Comparison of ENCODE assay signal across 12 cellular contexts in genomic region chr19:43470288-43470687, GRCh38. TPM values are rescaled to one million over a fixed set of nuclear protein-coding genes. Genes with fewer than 3 reads are reported as not detected.
DNase-seq lines count a peak whose midpoint lies in the region; ATAC-seq and TF ChIP-seq lines count a peak whose summit lies in the region.
"Had no signal": no experiment of that assay in that cellular context is flagged by ENCODE, and none has a peak within 500 bp of the region (broad histone marks: within the 10 kb centered on the region; RNA-seq: fewer than 3 reads in every experiment).

No MANE protein-coding gene starts in this region.

- no peaks in the 10 kb centered on the region for H3K27me3 ChIP-seq in CD4-positive, alpha-beta memory T cell (ENCODE audit: insufficient read depth, low read length)
- H3K27me3 ChIP-seq in WERI-Rb-1 (ENCODE audit: insufficient read depth, low read depth, severe bottlenecking): no peaks in the 10 kb centered on the region
- peaks cover 36% of the 10 kb centered on the region for H3K27me3 ChIP-seq in neural progenitor cell

- H3K27ac ChIP-seq in CD4-positive, alpha-beta memory T cell (ENCODE audit: low read depth, low read length): no peak overlapping the region
- H3K27ac ChIP-seq in WERI-Rb-1: no peak overlapping the region
- H3K27ac ChIP-seq in neural progenitor cell: no peak overlapping the region
- H3K27ac ChIP-seq: tibial artery had no signal

- H3K9ac ChIP-seq in neural progenitor cell: no peak overlapping the region

- H3K36me3 ChIP-seq in CD4-positive, alpha-beta memory T cell (ENCODE audit: insufficient read depth, low read length): no peaks in the 10 kb centered on the region
- H3K36me3 ChIP-seq in WERI-Rb-1: peaks cover 8% of the 10 kb centered on the region; the same call in 1 of the 2 replicates
- H3K36me3 ChIP-seq in neural progenitor cell: no peaks in the 10 kb centered on the region
- H3K36me3 ChIP-seq: tibial artery had no signal

- no peaks in the 10 kb centered on the region for H3K27me3 Mint-ChIP-seq in CD4-positive, alpha-beta memory T cell
- no peaks in the 10 kb centered on the region for H3K27me3 Mint-ChIP-seq in activated naive CD8-positive, alpha-beta T cell treated with anti-CD3 and anti-CD28 coated beads, Interleukin-2, amount 10 ng/mL, durations not matched to agents 7 days and 5 days
- no peaks in the 10 kb centered on the region for H3K27me3 Mint-ChIP-seq in naive thymus-derived CD8-positive, alpha-beta T cell
- peaks cover 18% of the 10 kb centered on the region for H3K27me3 Mint-ChIP-seq in neural progenitor cell (ENCODE audit: insufficient read depth, low read depth)

- no peak overlapping the region for H2AFZ ChIP-seq in neural progenitor cell (replicated peaks)

- DNase-seq in CD4-positive, alpha-beta memory T cell: peak; percentile 22 to 87 (median 48)
- DNase-seq in T-helper 9 cell (peak; percentile 26), WERI-Rb-1 (no peak), neural progenitor cell (ENCODE audit: low spot score) (no peak), NCI-H1417 treated with DMSO at 0.1 percent for 48 hours (lab: John Stamatoyannopoulos, UW) (no peak), globus pallidus (ENCODE audit: low spot score) (no peak)
- DNase-seq in activated naive CD8-positive, alpha-beta T cell treated with anti-CD3 and anti-CD28 coated beads, Interleukin-2, amount 10 ng/mL, durations not matched to agents 7 days and 5 days: no peak
- DNase-seq in naive thymus-derived CD8-positive, alpha-beta T cell: peak; percentile 23 to 96 (median 86)
- DNase-seq: COR-L47, Kasumi-1, OCI-M1, tibial artery had no signal

- peak overlapping the region; percentile 82 to 98 (median 97) for H3K27ac Mint-ChIP-seq in CD4-positive, alpha-beta memory T cell
- H3K27ac Mint-ChIP-seq in activated naive CD8-positive, alpha-beta T cell treated with anti-CD3 and anti-CD28 coated beads, Interleukin-2, amount 10 ng/mL, durations not matched to agents 7 days and 5 days: peak overlapping the region; percentile 48
- peak overlapping the region; percentile 89 to 100 (median 99) for H3K27ac Mint-ChIP-seq in naive thymus-derived CD8-positive, alpha-beta T cell
- H3K27ac Mint-ChIP-seq in neural progenitor cell: no peak overlapping the region

- peaks cover 32 to 61% (median 47%) of the 10 kb centered on the region in 4 donors for H3K4me1 Mint-ChIP-seq in CD4-positive, alpha-beta memory T cell
- H3K4me1 Mint-ChIP-seq in activated naive CD8-positive, alpha-beta T cell treated with anti-CD3 and anti-CD28 coated beads, Interleukin-2, amount 10 ng/mL, durations not matched to agents 7 days and 5 days: peaks cover 23% of the 10 kb centered on the region
- peaks cover 33 to 81% (median 77%) of the 10 kb centered on the region in 4 donors for H3K4me1 Mint-ChIP-seq in naive thymus-derived CD8-positive, alpha-beta T cell
- H3K4me1 Mint-ChIP-seq in neural progenitor cell: peaks cover 8% of the 10 kb centered on the region

- H3K4me3 ChIP-seq in CD4-positive, alpha-beta memory T cell (ENCODE audit: low read length in 2 of 2): no peak overlapping the region
- H3K4me3 ChIP-seq in WERI-Rb-1 (ENCODE audit: low read depth, low read length) (no peak overlapping the region), neural progenitor cell (no peak overlapping the region)
- H3K4me3 ChIP-seq: tibial artery had no signal

- intact Hi-C loops in CD4-positive, alpha-beta memory T cell (cut with micrococcal nuclease): no loop called here

- POLR2A ChIA-PET in CD4-positive, alpha-beta memory T cell (lab: Charles Lee; ENCODE audit: partially characterized antibody): interaction anchor here (0.6 to 2.5 kb wide), 3 partner anchors 12 to 34 kb away, joined by 3 to 12 read pairs (median 4); partner anchors contain the start of gene PHLDB3
- POLR2A ChIA-PET in activated naive CD8-positive, alpha-beta T cell treated with anti-CD3 and anti-CD28 coated beads, Interleukin-2, amount 10 ng/mL, durations not matched to agents 7 days and 5 days (lab: Charles Lee): interaction anchor here (0.7 kb wide), 1 partner anchor 65 kb away, joined by 4 read pairs; no protein-coding TSS in a partner anchor
- POLR2A ChIA-PET in naive thymus-derived CD8-positive, alpha-beta T cell (lab: Charles Lee): interaction anchor here (0.6 to 2.3 kb wide), 7 partner anchors 11 to 65 kb away, joined by 3 to 14 read pairs (median 4); partner anchors contain the start of gene PHLDB3

- TF ChIP-seq CTCF in WERI-Rb-1 (IDR thresholded peaks at IDR 0.05; ENCODE audit: low read depth, low read length) (no peak), neural progenitor cell (IDR thresholded peaks at IDR 0.05) (no peak)

- no peaks in the 10 kb centered on the region for H4K20me1 ChIP-seq in neural progenitor cell (ENCODE audit: low read depth)

- no peak overlapping the region for H3K4me2 ChIP-seq in neural progenitor cell

- H3K9me3 ChIP-seq in CD4-positive, alpha-beta memory T cell (ENCODE audit: control insufficient read depth in 1 of 2, low read length in 2 of 2): no peaks in the 10 kb centered on the region
- H3K9me3 ChIP-seq in WERI-Rb-1 (ENCODE audit: severe bottlenecking) (no peaks in the 10 kb centered on the region), neural progenitor cell (ENCODE audit: low read depth) (no peaks in the 10 kb centered on the region)
- H3K9me3 ChIP-seq: tibial artery had no signal

- peaks cover 7% of the 10 kb centered on the region for H3F3A ChIP-seq in neural progenitor cell (ENCODE audit: low read depth)

- peak overlapping the region in 2 of 8 donors; percentile 35 to 46 for H3K4me3 Mint-ChIP-seq in CD4-positive, alpha-beta memory T cell
- no peak overlapping the region for H3K4me3 Mint-ChIP-seq in activated naive CD8-positive, alpha-beta T cell treated with anti-CD3 and anti-CD28 coated beads, Interleukin-2, amount 10 ng/mL, durations not matched to agents 7 days and 5 days
- H3K4me3 Mint-ChIP-seq in naive thymus-derived CD8-positive, alpha-beta T cell: peak overlapping the region; percentile 16 to 82 (median 68)
- no peak overlapping the region for H3K4me3 Mint-ChIP-seq in neural progenitor cell

- no peaks in the 10 kb centered on the region for H3K79me2 ChIP-seq in neural progenitor cell (ENCODE audit: low read depth)

- ATAC-seq in activated naive CD8-positive, alpha-beta T cell treated with anti-CD3 and anti-CD28 coated beads, Interleukin-2, amount 10 ng/mL, durations not matched to agents 7 days and 5 days (ENCODE audit: low read depth): peak; percentile 10
- ATAC-seq in naive thymus-derived CD8-positive, alpha-beta T cell: peak; percentile 75 to 83

- H3K9me3 Mint-ChIP-seq in CD4-positive, alpha-beta memory T cell: no peaks in the 10 kb centered on the region
- H3K9me3 Mint-ChIP-seq in activated naive CD8-positive, alpha-beta T cell treated with anti-CD3 and anti-CD28 coated beads, Interleukin-2, amount 10 ng/mL, durations not matched to agents 7 days and 5 days: no peaks in the 10 kb centered on the region
- H3K9me3 Mint-ChIP-seq in naive thymus-derived CD8-positive, alpha-beta T cell: no peaks in the 10 kb centered on the region
- no peaks in the 10 kb centered on the region for H3K9me3 Mint-ChIP-seq in neural progenitor cell

- CTCF ChIA-PET in CD4-positive, alpha-beta memory T cell (lab: Charles Lee; ENCODE audit: partially characterized antibody): interaction anchor here (0.7 to 0.9 kb wide), 3 partner anchors 23 to 1707 kb away, joined by 4 to 5 read pairs (median 4); no protein-coding TSS in a partner anchor

- H3K4me1 ChIP-seq in CD4-positive, alpha-beta memory T cell (ENCODE audit: insufficient read depth, low read length): peaks cover 40% of the 10 kb centered on the region
- H3K4me1 ChIP-seq in neural progenitor cell: no peaks in the 10 kb centered on the region

- peaks cover 0 to under 1% of the 10 kb centered on the region in 2 donors for H3K36me3 Mint-ChIP-seq in CD4-positive, alpha-beta memory T cell
- peaks cover under 1% of the 10 kb centered on the region for H3K36me3 Mint-ChIP-seq in activated naive CD8-positive, alpha-beta T cell treated with anti-CD3 and anti-CD28 coated beads, Interleukin-2, amount 10 ng/mL, durations not matched to agents 7 days and 5 days
- peaks cover 0 to under 1% (median 0%) of the 10 kb centered on the region in 3 donors for H3K36me3 Mint-ChIP-seq in naive thymus-derived CD8-positive, alpha-beta T cell
- no peaks in the 10 kb centered on the region for H3K36me3 Mint-ChIP-seq in neural progenitor cell

RNA-seq across cellular contexts. Expression of gene LYPD3, which starts 4.9 kb away (rescaled TPM):
- 1 to 10 TPM; 3.3 to 3.7 TPM for total RNA-seq in CD4-positive, alpha-beta memory T cell
- polyA plus RNA-seq in CD4-positive, alpha-beta memory T cell: 1 to 10 TPM; 4.4 to 5.9 TPM
- 1 to 10 TPM; 1.2 to 1.8 TPM for total RNA-seq in activated naive CD8-positive, alpha-beta T cell treated with anti-CD3 and anti-CD28 coated beads, Interleukin-2, amount 10 ng/mL, durations not matched to agents 7 days and 5 days
- 1 to 10 TPM; 5.4 to 6.1 TPM for total RNA-seq in naive thymus-derived CD8-positive, alpha-beta T cell
- 1 to 10 TPM; 6.2 to 9.3 (median 8.3) TPM for polyA plus RNA-seq in naive thymus-derived CD8-positive, alpha-beta T cell
- 0.24 and 0.37 TPM in 2 replicates for total RNA-seq in neural progenitor cell (ENCODE audit: low replicate concordance)

RNA-seq across cellular contexts. Expression of gene PHLDB3, which starts 34.3 kb away (rescaled TPM):
- total RNA-seq in CD4-positive, alpha-beta memory T cell: 10 to 100 TPM; 36.9 to 47.3 TPM
- 1 to 10 TPM; 1.3 to 5.5 TPM for polyA plus RNA-seq in CD4-positive, alpha-beta memory T cell
- 10 to 100 TPM; 19.8 to 22.1 TPM for total RNA-seq in activated naive CD8-positive, alpha-beta T cell treated with anti-CD3 and anti-CD28 coated beads, Interleukin-2, amount 10 ng/mL, durations not matched to agents 7 days and 5 days
- total RNA-seq in naive thymus-derived CD8-positive, alpha-beta T cell: 10 to 100 TPM; 46.0 to 48.6 TPM
- 1 to 10 TPM; 3.5 to 7.2 (median 4.5) TPM for polyA plus RNA-seq in naive thymus-derived CD8-positive, alpha-beta T cell
- 3.4 and 21.9 TPM in 2 replicates for total RNA-seq in neural progenitor cell (ENCODE audit: low replicate concordance)

RNA-seq across cellular contexts. Expression of gene TEX101, which starts 55.6 kb away (rescaled TPM):
- total RNA-seq in CD4-positive, alpha-beta memory T cell: not detected
- not detected for polyA plus RNA-seq in CD4-positive, alpha-beta memory T cell
- not detected for total RNA-seq in activated naive CD8-positive, alpha-beta T cell treated with anti-CD3 and anti-CD28 coated beads, Interleukin-2, amount 10 ng/mL, durations not matched to agents 7 days and 5 days
- total RNA-seq in naive thymus-derived CD8-positive, alpha-beta T cell: not detected
- polyA plus RNA-seq in naive thymus-derived CD8-positive, alpha-beta T cell: not detected
- total RNA-seq in neural progenitor cell (ENCODE audit: low replicate concordance): not detected in 2 replicates

RNA-seq across cellular contexts. Expression of gene ETHE1, which starts 56.7 kb away (rescaled TPM):
- total RNA-seq in CD4-positive, alpha-beta memory T cell: 10 to 100 TPM; 23.9 to 29.1 TPM
- polyA plus RNA-seq in CD4-positive, alpha-beta memory T cell: 10 to 100 TPM; 79.1 to 80.7 TPM
- 10 to 100 TPM; 57.1 to 61.1 TPM for total RNA-seq in activated naive CD8-positive, alpha-beta T cell treated with anti-CD3 and anti-CD28 coated beads, Interleukin-2, amount 10 ng/mL, durations not matched to agents 7 days and 5 days
- total RNA-seq in naive thymus-derived CD8-positive, alpha-beta T cell: 10 to 100 TPM; 23.9 to 24.8 TPM
- polyA plus RNA-seq in naive thymus-derived CD8-positive, alpha-beta T cell: 10 to 100 TPM; 62.0 to 78.7 (median 64.5) TPM
- total RNA-seq in neural progenitor cell (ENCODE audit: low replicate concordance): 13.6 and 27.8 TPM in 2 replicates

Comparison
In these comparisons a context has a peak if more than half of its experiments do, and no peak if none do; other contexts are left out.
1. DNase-seq: peak in CD4-positive, alpha-beta memory T cell (5 of 5), T-helper 9 cell (single experiment) and naive thymus-derived CD8-positive, alpha-beta T cell (10 of 10); none in activated naive CD8-positive, alpha-beta T cell treated with anti-CD3 and anti-CD28 coated beads, Interleukin-2, amount 10 ng/mL, durations not matched to agents 7 days and 5 days (single experiment), WERI-Rb-1 (single experiment), neural progenitor cell (single experiment), NCI-H1417 treated with DMSO at 0.1 percent for 48 hours (single experiment) and globus pallidus (single experiment).
2. H3K4me3 Mint-ChIP-seq: peak in naive thymus-derived CD8-positive, alpha-beta T cell (10 of 10); none in activated naive CD8-positive, alpha-beta T cell treated with anti-CD3 and anti-CD28 coated beads, Interleukin-2, amount 10 ng/mL, durations not matched to agents 7 days and 5 days (single experiment) and neural progenitor cell (single experiment).